Comparison of ENCODE assay signal across 34 cellular contexts in the genomic region with DNA sequence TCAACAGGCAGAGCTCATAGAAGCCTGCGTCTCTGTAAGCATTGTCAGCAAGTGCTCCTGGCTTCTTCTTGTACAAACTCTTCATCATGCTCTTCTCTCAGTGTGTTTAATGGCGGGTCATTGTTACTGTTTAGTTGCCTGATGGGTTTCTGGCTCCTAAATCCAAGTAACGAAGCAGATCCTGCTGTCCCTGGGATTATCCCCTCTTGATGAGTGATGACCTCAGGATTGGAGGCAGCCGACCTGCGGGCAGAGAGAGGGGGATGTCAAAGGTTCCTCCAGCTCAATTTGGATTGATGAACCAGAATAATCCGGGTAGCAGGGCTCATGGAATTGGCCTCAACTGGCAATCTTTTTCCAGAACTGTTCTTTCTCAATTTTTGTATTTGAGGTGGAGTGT.
"Had no signal": no experiment of that assay in that cellular context is flagged by ENCODE, and none has a peak within 500 bp of the region (broad histone marks: within the 10 kb centered on the region; RNA-seq: fewer than 3 reads in every experiment).

No MANE protein-coding gene starts in this region.

- H3K4me2 ChIP-seq: KMS-11 had no signal

- H3K27ac ChIP-seq: KMS-11 had no signal

- H3K9me3 ChIP-seq: MG63 had no signal

- DNase-seq: Karpas-422, KG1, MG63, MM.1S, MV-4-11, NCI-H1048, NCI-H1092, NCI-H1092 treated with DMSO at 0.1 percent for 48 hours, NCI-H1105, NCI-H1105 treated with DMSO at 0.1 percent for 48 hours, NCI-H1417, NCI-H1417 treated with DMSO at 0.1 percent for 48 hours, NCI-H1436, NCI-H1436 treated with DMSO at 0.1 percent for 48 hours, NCI-H146, NCI-H1694, NCI-H1694 treated with DMSO at 0.1 percent for 48 hours, NCI-H187, NCI-H187 treated with DMSO at 0.1 percent for 48 hours, NCI-H1930, NCI-H2029, NCI-H2029 treated with DMSO at 0.1 percent for 48 hours, NCI-H2081, NCI-H2081 treated with DMSO at 0.1 percent for 48 hours, NCI-H2107, NCI-H2171, NCI-H2171 treated with DMSO at 0.1 percent for 48 hours, NCI-H2227 treated with DMSO at 0.1 percent for 48 hours, NCI-H226, NCI-H345, NCI-H446, NCI-H446 treated with DMSO at 0.1 percent for 48 hours, NCI-H510A had no signal

- H3K27me3 ChIP-seq: MG63 had no signal

- H3K36me3 ChIP-seq: MG63 had no signal

- H3K4me3 ChIP-seq: MG63 had no signal

- H3K9ac ChIP-seq: KMS-11 had no signal
